ENCODE assay signal across 24 cellular contexts in genomic region chr2:126880262-126880800, GRCh38. TPM values are rescaled to one million over a fixed set of nuclear protein-coding genes. Genes with fewer than 3 reads are reported as not detected.
"Had no signal": no experiment of that assay in that cellular context is flagged by ENCODE, and none has a peak within 500 bp of the region (broad histone marks: within the 10 kb centered on the region; RNA-seq: fewer than 3 reads in every experiment).

No MANE protein-coding gene starts in this region.

- H3K27ac Mint-ChIP-seq: activated naive CD4-positive, alpha-beta T cell treated with anti-CD3 and anti-CD28 coated beads, Interleukin-2, amount 10 ng/mL, durations not matched to agents 7 days and 5 days; activated T-cell treated with anti-CD3 and anti-CD28 coated beads, Interleukin-2, amount 50 U/mL, for 72 hours; dendritic cell treated with granulocyte-macrophage colony-stimulating factor and Interleukin-4, amounts not matched to agents 40 ng/mL and 50 ng/mL, for 4 days; natural killer cell treated with Interleukin-12 subunit alpha and Interleukin-12 subunit beta and Interleukin-15 and Interleukin-18, amount 100 ng/mL, for 72 hours; stimulated activated naive B cell treated with anti-CD40 and anti-IgM and Interleukin-4, amounts not matched to agents 10 μg/mL and 1 μg/mL and 100 μg/mL, for 72 hours; WTC11 had no signal

- ATAC-seq: activated T-cell treated with anti-CD3 and anti-CD28 coated beads, Interleukin-2, amount 50 U/mL, for 72 hours; esophagus mucosa; left lung; natural killer cell treated with Interleukin-12 subunit alpha and Interleukin-12 subunit beta and Interleukin-15 and Interleukin-18, amount 100 ng/mL, for 72 hours; pancreas; right cardiac atrium; stimulated activated naive B cell treated with anti-CD40 and anti-IgM and Interleukin-4, amounts not matched to agents 10 μg/mL and 1 μg/mL and 100 μg/mL, for 72 hours; WTC11 had no signal

- H3K4me1 ChIP-seq: left lung, pancreas, transverse colon had no signal

- H3K36me3 Mint-ChIP-seq: activated naive CD4-positive, alpha-beta T cell treated with anti-CD3 and anti-CD28 coated beads, Interleukin-2, amount 10 ng/mL, durations not matched to agents 7 days and 5 days had no signal

- H3K27me3 ChIP-seq: pancreas, transverse colon had no signal

- H3K4me1 Mint-ChIP-seq: activated naive CD4-positive, alpha-beta T cell treated with anti-CD3 and anti-CD28 coated beads, Interleukin-2, amount 10 ng/mL, durations not matched to agents 7 days and 5 days; stimulated activated naive B cell treated with anti-CD40 and anti-IgM and Interleukin-4, amounts not matched to agents 10 μg/mL and 1 μg/mL and 100 μg/mL, for 72 hours had no signal

- H3K36me3 ChIP-seq: left lung, pancreas, transverse colon had no signal

- DNase-seq: activated effector memory CD4-positive, alpha-beta T cell treated with Interleukin-2 at 50 U/mL for 16 hours; activated naive CD4-positive, alpha-beta T cell treated with anti-CD3 and anti-CD28 coated beads, Interleukin-2, amount 10 ng/mL, durations not matched to agents 7 days and 5 days; activated T-cell treated with anti-CD3 and anti-CD28 coated beads, Interleukin-2, amount 50 U/mL, for 72 hours; amygdala; effector CD8-positive, alpha-beta T cell; foreskin melanocyte; left lung; midbrain; pancreas; right cardiac atrium; stimulated activated naive B cell treated with anti-CD40 and anti-IgM and Interleukin-4, amounts not matched to agents 10 μg/mL and 1 μg/mL and 100 μg/mL, for 72 hours; T-helper 1 cell; transverse colon had no signal

- H3K4me3 Mint-ChIP-seq: activated naive CD4-positive, alpha-beta T cell treated with anti-CD3 and anti-CD28 coated beads, Interleukin-2, amount 10 ng/mL, durations not matched to agents 7 days and 5 days; activated T-cell treated with anti-CD3 and anti-CD28 coated beads, Interleukin-2, amount 50 U/mL, for 72 hours; dendritic cell treated with granulocyte-macrophage colony-stimulating factor and Interleukin-4, amounts not matched to agents 40 ng/mL and 50 ng/mL, for 4 days; natural killer cell treated with Interleukin-12 subunit alpha and Interleukin-12 subunit beta and Interleukin-15 and Interleukin-18, amount 100 ng/mL, for 72 hours; stimulated activated naive B cell treated with anti-CD40 and anti-IgM and Interleukin-4, amounts not matched to agents 10 μg/mL and 1 μg/mL and 100 μg/mL, for 72 hours; WTC11 had no signal

- H3K27me3 Mint-ChIP-seq: dendritic cell treated with granulocyte-macrophage colony-stimulating factor and Interleukin-4, amounts not matched to agents 40 ng/mL and 50 ng/mL, for 4 days; natural killer cell treated with Interleukin-12 subunit alpha and Interleukin-12 subunit beta and Interleukin-15 and Interleukin-18, amount 100 ng/mL, for 72 hours had no signal

- H3K27ac ChIP-seq: left lung, pancreas, skin epidermis, transverse colon had no signal

- H3K9me3 ChIP-seq: pancreas had no signal

- H3K4me3 ChIP-seq: left lung, pancreas, skin epidermis, transverse colon had no signal

RNA-seq across cellular contexts. Expression of gene TEX51, which starts 18.4 kb away (rescaled TPM):
- total RNA-seq: activated T-cell treated with anti-CD3 and anti-CD28 coated beads, Interleukin-2, amount 50 U/mL, for 72 hours; cerebellum; endothelial cell of umbilical vein; esophagus mucosa; kidney epithelial cell; left lung; lung microvascular endothelial cell; natural killer cell treated with Interleukin-12 subunit alpha and Interleukin-12 subunit beta and Interleukin-15 and Interleukin-18, amount 100 ng/mL, for 72 hours; pancreas; pulmonary artery endothelial cell; right cardiac atrium; temporal lobe; transverse colon; WTC11 had no signal
- polyA plus RNA-seq: endothelial cell of umbilical vein, pancreas, right cardiac atrium had no signal
